In genomic region chr2:43104106-43104505, GRCh38 we compare ENCODE assay signal across 16 cellular contexts.
"Had no signal": no experiment of that assay in that cellular context is flagged by ENCODE, and none has a peak within 500 bp of the region (broad histone marks: within the 10 kb centered on the region; RNA-seq: fewer than 3 reads in every experiment).

No MANE protein-coding gene starts in this region.

- H3K27me3 ChIP-seq: dorsolateral prefrontal cortex had no signal

- H3K79me2 ChIP-seq: parathyroid adenoma had no signal

- H3K4me1 Mint-ChIP-seq: activated CD8-positive, alpha-beta memory T cell treated with anti-CD3 and anti-CD28 coated beads, Interleukin-2, amount 10 ng/mL, durations not matched to agents 7 days and 5 days had no signal

- H3K9ac ChIP-seq: parathyroid adenoma had no signal

- DNase-seq: activated CD4-positive, alpha-beta T cell treated with anti-CD3 and anti-CD28 coated beads, Interleukin-2, amount 50 U/mL, for 48 hours; activated CD8-positive, alpha-beta memory T cell treated with anti-CD3 and anti-CD28 coated beads, Interleukin-2, amount 10 ng/mL, durations not matched to agents 7 days and 5 days; activated effector memory CD4-positive, alpha-beta T cell treated with Interleukin-2 at 50 U/mL for 16 hours; activated T-cell treated with anti-CD3 and anti-CD28 coated beads, Interleukin-2, amount 50 U/mL, for 24 hours; amygdala; dorsolateral prefrontal cortex; hypothalamus; naive thymus-derived CD8-positive, alpha-beta T cell; retina; T-helper 2 cell; trophoblast cell had no signal

- ATAC-seq: activated CD4-positive, CD25-positive, alpha-beta regulatory T cell treated with anti-CD3 and anti-CD28 coated beads, Interleukin-2, amount 50 U/mL, for 24 hours; activated CD8-positive, alpha-beta memory T cell treated with anti-CD3 and anti-CD28 coated beads, Interleukin-2, amount 10 ng/mL, durations not matched to agents 7 days and 5 days; esophagus mucosa; naive thymus-derived CD8-positive, alpha-beta T cell had no signal

- H2AFZ ChIP-seq: parathyroid adenoma had no signal

- H3K27me3 Mint-ChIP-seq: activated CD8-positive, alpha-beta memory T cell treated with anti-CD3 and anti-CD28 coated beads, Interleukin-2, amount 10 ng/mL, durations not matched to agents 7 days and 5 days; activated naive CD8-positive, alpha-beta T cell; activated T-cell treated with anti-CD3 and anti-CD28 coated beads, Interleukin-2, amount 50 U/mL, for 24 hours; naive thymus-derived CD8-positive, alpha-beta T cell had no signal

- H3K27ac Mint-ChIP-seq: activated CD8-positive, alpha-beta memory T cell treated with anti-CD3 and anti-CD28 coated beads, Interleukin-2, amount 10 ng/mL, durations not matched to agents 7 days and 5 days; activated naive CD8-positive, alpha-beta T cell; activated T-cell treated with anti-CD3 and anti-CD28 coated beads, Interleukin-2, amount 50 U/mL, for 24 hours had no signal

- H3K27ac ChIP-seq: parathyroid adenoma had no signal

- H3K4me3 Mint-ChIP-seq: activated CD8-positive, alpha-beta memory T cell treated with anti-CD3 and anti-CD28 coated beads, Interleukin-2, amount 10 ng/mL, durations not matched to agents 7 days and 5 days; activated naive CD8-positive, alpha-beta T cell; activated T-cell treated with anti-CD3 and anti-CD28 coated beads, Interleukin-2, amount 50 U/mL, for 24 hours had no signal

- H3K4me3 ChIP-seq: dorsolateral prefrontal cortex, skin epidermis had no signal
